14 cellular contexts compared by ENCODE assay signal in genomic region chr14:104698688-104699425, GRCh38. TPM values are rescaled to one million over a fixed set of nuclear protein-coding genes. Genes with fewer than 3 reads are reported as not detected.
DNase-seq lines count a peak whose midpoint lies in the region; ATAC-seq and TF ChIP-seq lines count a peak whose summit lies in the region.
"Had no signal": no experiment of that assay in that cellular context is flagged by ENCODE, and none has a peak within 500 bp of the region (broad histone marks: within the 10 kb centered on the region; RNA-seq: fewer than 3 reads in every experiment).

No MANE protein-coding gene starts in this region.

- H3K4me3 ChIP-seq in OCI-LY7 (ENCODE audit: low read depth, low read length, poor library complexity, severe bottlenecking): no peak overlapping the region

- H2AFZ ChIP-seq in OCI-LY7 (ENCODE audit: low read length): no peak overlapping the region

- no peaks in the 10 kb centered on the region for H3K9me2 ChIP-seq in OCI-LY7 (ENCODE audit: insufficient read depth, low read length)

- no peak overlapping the region for H3K4me2 ChIP-seq in OCI-LY7 (ENCODE audit: low read length)

- intact Hi-C loops in Right ventricle myocardium inferior (cut with DNase I): no loop called here
- intact Hi-C loops in cardiac septum (cut with DNase I): loop anchor here (5.0 kb wide), 1 partner anchor 42 kb away; no protein-coding TSS in a partner anchor
- intact Hi-C loops in sciatic nerve (cut with DNase I): no loop called here
- intact Hi-C loops in OCI-LY7 (cut with micrococcal nuclease; ENCODE audit: unreplicated experiment): no loop called here

- no TSS peak for BruUV-seq in OCI-LY7 (replicated peaks; lab: Mats Ljungman, UMichigan)

- peaks cover 24% of the 10 kb centered on the region for H3K4me1 Mint-ChIP-seq in activated T-cell treated with anti-CD3 and anti-CD28 coated beads, Interleukin-2, amount 50 U/mL, for 24 hours (ENCODE audit: low read depth)

- H3K36me3 ChIP-seq in OCI-LY7 (ENCODE audit: insufficient read depth, low read length): peaks cover 19% of the 10 kb centered on the region

- no peaks in the 10 kb centered on the region for H3K4me1 ChIP-seq in OCI-LY7 (ENCODE audit: insufficient read depth, low read length, poor library complexity, severe bottlenecking)

- H3K36me3 Mint-ChIP-seq in activated T-cell treated with anti-CD3 and anti-CD28 coated beads, Interleukin-2, amount 50 U/mL, for 24 hours (ENCODE audit: low read depth): peaks cover 46% of the 10 kb centered on the region

- no peaks in the 10 kb centered on the region for H3K9me3 Mint-ChIP-seq in activated T-cell treated with anti-CD3 and anti-CD28 coated beads, Interleukin-2, amount 50 U/mL, for 24 hours
- H3K9me3 Mint-ChIP-seq: activated CD4-positive, alpha-beta memory T cell treated with anti-CD3 and anti-CD28 coated beads for 36 hours; activated T-helper 2 cell treated with anti-CD3 and anti-CD28 coated beads, Interferon-gamma antibody, Interleukin-2, Interleukin-4, amounts not matched to agents 10 μg/mL and 5 μg/mL and 100 μg/mL, durations not matched to agents 14 hours and 24 hours and 36 hours had no signal

- no peak overlapping the region for H3K27ac Mint-ChIP-seq in activated T-cell treated with anti-CD3 and anti-CD28 coated beads, Interleukin-2, amount 50 U/mL, for 24 hours
- H3K27ac Mint-ChIP-seq: activated CD4-positive, alpha-beta memory T cell treated with anti-CD3 and anti-CD28 coated beads for 36 hours; activated T-helper 2 cell treated with anti-CD3 and anti-CD28 coated beads, Interferon-gamma antibody, Interleukin-2, Interleukin-4, amounts not matched to agents 10 μg/mL and 5 μg/mL and 100 μg/mL, durations not matched to agents 14 hours and 24 hours and 36 hours had no signal

- CTCF ChIA-PET in OCI-LY7 (lab: Charles Lee; ENCODE audit: unreplicated experiment): no interaction called here

- H3K9me3 ChIP-seq in OCI-LY7 (ENCODE audit: low read length): no peaks in the 10 kb centered on the region

- POLR2A ChIA-PET in OCI-LY7 (lab: Charles Lee): no interaction called here

- ATAC-seq in Right ventricle myocardium inferior (peak; percentile 41), sciatic nerve (peak; percentile 41), GM21825 (IDR thresholded peaks at IDR 0.05; ENCODE audit: unreplicated experiment) (no peak)

- no peak overlapping the region for H3K4me3 Mint-ChIP-seq in activated T-cell treated with anti-CD3 and anti-CD28 coated beads, Interleukin-2, amount 50 U/mL, for 24 hours
- H3K4me3 Mint-ChIP-seq: activated CD4-positive, alpha-beta memory T cell treated with anti-CD3 and anti-CD28 coated beads for 36 hours had no signal

- H3K27ac ChIP-seq in layer of hippocampus (ENCODE audit: low read depth, low read length) (peak overlapping the region; percentile 71), OCI-LY7 (ENCODE audit: low read depth, low read length, poor library complexity, severe bottlenecking) (no peak overlapping the region)

- no peaks in the 10 kb centered on the region for H4K20me1 ChIP-seq in OCI-LY7 (ENCODE audit: insufficient read depth, low read length)

- DNase-seq in Right ventricle myocardium inferior (ENCODE audit: missing footprints) (no peak), cardiac septum (ENCODE audit: low spot score) (no peak), sciatic nerve (ENCODE audit: low spot score) (no peak), HK-2 (ENCODE audit: unreplicated experiment) (no peak), OCI-LY7 (ENCODE audit: low spot score) (no peak)
- DNase-seq in activated T-cell treated with anti-CD3 and anti-CD28 coated beads, Interleukin-2, amount 50 U/mL, for 24 hours: no peak
- DNase-seq: ACHN; activated CD4-positive, alpha-beta memory T cell treated with anti-CD3 and anti-CD28 coated beads for 36 hours; mammary epithelial cell; NCI-H524 treated with DMSO at 0.1 percent for 48 hours; stimulated activated CD4-positive, alpha-beta T cell treated with anti-CD3 and anti-CD28 coated beads, Interleukin-4, amount 100 ng/mL, for 24 hours had no signal

- TF ChIP-seq CTCF in OCI-LY7 (conservative IDR thresholded peaks at IDR 0.05; ENCODE audit: low read length): no peak

- H3K27me3 Mint-ChIP-seq in activated T-cell treated with anti-CD3 and anti-CD28 coated beads, Interleukin-2, amount 50 U/mL, for 24 hours: no peaks in the 10 kb centered on the region
- H3K27me3 Mint-ChIP-seq: activated CD4-positive, alpha-beta memory T cell treated with anti-CD3 and anti-CD28 coated beads for 36 hours had no signal

- no peaks in the 10 kb centered on the region for H3K27me3 ChIP-seq in layer of hippocampus (ENCODE audit: control insufficient read depth, insufficient read depth, low read length)

- no peaks in the 10 kb centered on the region for H3K79me2 ChIP-seq in OCI-LY7 (ENCODE audit: insufficient read depth, low read depth, low read length)

RNA-seq across cellular contexts. Expression of gene INF2, which starts 9.4 kb away (rescaled TPM):
- total RNA-seq in Right ventricle myocardium inferior (31.1 TPM), cardiac septum (41.2 TPM), sciatic nerve (343 TPM), OCI-LY7 (2022) (43.4 and 51.6 TPM in 2 replicates)
- 32.7 and 39.4 TPM in 2 replicates for total RNA-seq in OCI-LY7 (2014; rRNA removed; shearing (Covaris generic))

RNA-seq across cellular contexts. Expression of gene ADSS1, which starts 25.2 kb away (rescaled TPM):
- total RNA-seq in Right ventricle myocardium inferior (191 TPM), cardiac septum (114 TPM), sciatic nerve (11.5 TPM), OCI-LY7 (2022) (2.1 and 2.8 TPM in 2 replicates)
- total RNA-seq in OCI-LY7 (2014; rRNA removed; shearing (Covaris generic)): not detected in 2 replicates

RNA-seq across cellular contexts. Expression of gene SIVA1, which starts 54.1 kb away (rescaled TPM):
- 54.4 TPM for total RNA-seq in Right ventricle myocardium inferior
- 50.9 TPM for total RNA-seq in cardiac septum
- 56.6 TPM for total RNA-seq in sciatic nerve
- 215 and 244 TPM in 2 replicates for total RNA-seq in OCI-LY7 (2014; rRNA removed; shearing (Covaris generic))
- 88.3 and 111 TPM in 2 replicates for total RNA-seq in OCI-LY7 (2022)
